19 cellular contexts compared by ENCODE assay signal in genomic region chr10:128325788-128326187, GRCh38.
DNase-seq lines count a peak whose midpoint lies in the region; ATAC-seq and TF ChIP-seq lines count a peak whose summit lies in the region.
"Had no signal": no experiment of that assay in that cellular context is flagged by ENCODE, and none has a peak within 500 bp of the region (broad histone marks: within the 10 kb centered on the region; RNA-seq: fewer than 3 reads in every experiment).

No MANE protein-coding gene starts in this region.

- TF ChIP-seq CTCF in GM23338 (conservative IDR thresholded peaks at IDR 0.05; ENCODE audit: low read depth in 2 of 2) (no peak), glutamatergic neuron (IDR thresholded peaks at IDR 0.05; ENCODE audit: partially characterized antibody, unreplicated experiment) (no peak)

- DNase-seq in AG20443 (ENCODE audit: low spot score): peak; percentile 2
- DNase-seq in GM23338 (ENCODE audit: low spot score): no peak
- no peak for DNase-seq in glutamatergic neuron
- no peak for DNase-seq in trophoblast cell
- no peak for DNase-seq in NCI-H187 treated with DMSO at 0.1 percent for 48 hours (lab: John Stamatoyannopoulos, UW)
- DNase-seq: 8988T; ACHN; C1 segment of cervical spinal cord; Calu3; CD4-positive, alpha-beta memory T cell; COR-L47; DMS53; DMS79 treated with DMSO at 0.1 percent for 48 hours; H9 had no signal

- H3K9me3 Mint-ChIP-seq in GM23338 (peaks cover 15% of the 10 kb centered on the region; the same call in 2 of the 3 replicates), glutamatergic neuron (ENCODE audit: unreplicated experiment) (peaks cover 6% of the 10 kb centered on the region)

- H3K36me3 Mint-ChIP-seq in GM23338 (ENCODE audit: low read depth): no peaks in the 10 kb centered on the region
- no peaks in the 10 kb centered on the region for H3K36me3 Mint-ChIP-seq in glutamatergic neuron (ENCODE audit: unreplicated experiment)
- H3K36me3 Mint-ChIP-seq: CD4-positive, alpha-beta memory T cell had no signal

- no peak overlapping the region for H3K4me2 ChIP-seq in GM23338
- H3K4me2 ChIP-seq in trophoblast cell (ENCODE audit: low read length): no peak overlapping the region
- H3K4me2 ChIP-seq: A549 had no signal

- H3K9ac ChIP-seq in trophoblast cell (ENCODE audit: low read length): no peak overlapping the region

- H3K27me3 ChIP-seq in GM23338 (ENCODE audit: insufficient read depth) (no peaks in the 10 kb centered on the region), trophoblast cell (ENCODE audit: insufficient read depth, low read length) (no peaks in the 10 kb centered on the region)

- H3K14ac ChIP-seq in trophoblast cell (ENCODE audit: low read length): no peak overlapping the region

- H3K4ac ChIP-seq in trophoblast cell (ENCODE audit: low read depth, low read length): no peak overlapping the region

- 0 out of 2 replicates have a peak overlapping the region, but pooled peaks have one; percentile 63 for H2AFZ ChIP-seq in GM23338
- H2AFZ ChIP-seq in trophoblast cell (ENCODE audit: insufficient read depth, low read length, poor library complexity): no peak overlapping the region

- peak overlapping the region; percentile 25 for H4K91ac ChIP-seq in trophoblast cell (ENCODE audit: low read depth, low read length)

- no CpG with 5 or more reads among the region's 9 CpGs for WGBS in trophoblast cell (ENCODE audit: extremely low coverage, insufficient coverage, insufficient read length)

- no peak overlapping the region for H2AK5ac ChIP-seq in trophoblast cell (ENCODE audit: low read length)

- H3K27ac ChIP-seq in GM23338 (ENCODE audit: low read depth) (no peak overlapping the region), trophoblast cell (ENCODE audit: low read depth, low read length) (no peak overlapping the region)
- H3K27ac ChIP-seq: A549 had no signal

- H3K79me1 ChIP-seq in trophoblast cell (ENCODE audit: low read length): no peaks in the 10 kb centered on the region

- no peak overlapping the region for H3K18ac ChIP-seq in trophoblast cell (ENCODE audit: low read length)

- H3K4me1 ChIP-seq in GM23338 (ENCODE audit: insufficient read depth) (no peaks in the 10 kb centered on the region), trophoblast cell (ENCODE audit: control insufficient read depth in 1 of 2, insufficient read depth in 2 of 2, low read length in 2 of 2) (no peaks in the 10 kb centered on the region)
- H3K4me1 ChIP-seq: A549 had no signal

- H2BK12ac ChIP-seq in trophoblast cell (ENCODE audit: low read length): no peak overlapping the region

- H4K8ac ChIP-seq in trophoblast cell (ENCODE audit: low read depth, low read length): no peak overlapping the region

- peaks cover 5% of the 10 kb centered on the region for H3K4me1 Mint-ChIP-seq in GM23338
- peaks cover 14% of the 10 kb centered on the region for H3K4me1 Mint-ChIP-seq in glutamatergic neuron (ENCODE audit: low read depth, unreplicated experiment)
- H3K4me1 Mint-ChIP-seq: CD4-positive, alpha-beta memory T cell had no signal

- peaks cover 2% of the 10 kb centered on the region for H3K9me3 ChIP-seq in trophoblast cell (ENCODE audit: insufficient read depth, low read depth, low read length)

- H3K4me3 Mint-ChIP-seq in GM23338 (no peak overlapping the region), glutamatergic neuron (ENCODE audit: unreplicated experiment) (peak overlapping the region; percentile 34)
- H3K4me3 Mint-ChIP-seq: CD4-positive, alpha-beta memory T cell; H9 had no signal

- no peaks in the 10 kb centered on the region for H3K36me3 ChIP-seq in GM23338 (ENCODE audit: insufficient read depth)
- H3K36me3 ChIP-seq in trophoblast cell (ENCODE audit: control insufficient read depth in 1 of 2, insufficient read depth in 2 of 2, low read length in 2 of 2): no peaks in the 10 kb centered on the region

- ATAC-seq in GM23338 (no peak), GM18498 (IDR thresholded peaks at IDR 0.05; ENCODE audit: unreplicated experiment) (no peak), HG03175 (IDR thresholded peaks at IDR 0.05; ENCODE audit: unreplicated experiment) (no peak)
- ATAC-seq: A549, GM12878, HCT116 had no signal

- H3K9me2 ChIP-seq in GM23338 (ENCODE audit: insufficient read depth): no peaks in the 10 kb centered on the region

- H3K27ac Mint-ChIP-seq in GM23338 (no peak overlapping the region), glutamatergic neuron (ENCODE audit: unreplicated experiment) (peak overlapping the region; percentile 68)
- H3K27ac Mint-ChIP-seq: CD4-positive, alpha-beta memory T cell had no signal

- H2BK5ac ChIP-seq in trophoblast cell (ENCODE audit: low read depth, low read length, poor library complexity): no peak overlapping the region

- H3K23ac ChIP-seq in trophoblast cell (ENCODE audit: low read length): no peak overlapping the region

- H3K27me3 Mint-ChIP-seq in GM23338 (ENCODE audit: insufficient read depth, low read depth, poor library complexity) (peaks cover 4% of the 10 kb centered on the region), glutamatergic neuron (ENCODE audit: unreplicated experiment) (peaks cover 3% of the 10 kb centered on the region)

- H3F3A ChIP-seq in GM23338 (replicated peaks; ENCODE audit: low read depth): no peaks in the 10 kb centered on the region

- H3K4me3 ChIP-seq in GM23338 (no peak overlapping the region), trophoblast cell (ENCODE audit: low read depth, low read length) (no peak overlapping the region)
- H3K4me3 ChIP-seq: A549, GM12878 had no signal

- no peak overlapping the region for H2BK120ac ChIP-seq in trophoblast cell (ENCODE audit: insufficient read depth, low read length, poor library complexity)

- H3K79me2 ChIP-seq in GM23338 (replicated peaks; ENCODE audit: insufficient read depth) (no peaks in the 10 kb centered on the region), trophoblast cell (ENCODE audit: control insufficient read depth, insufficient read depth, low read length, poor library complexity) (no peaks in the 10 kb centered on the region)

- no peak overlapping the region for H4K12ac ChIP-seq in trophoblast cell (ENCODE audit: low read depth, low read length)

- H4K20me1 ChIP-seq in GM23338 (replicated peaks; ENCODE audit: insufficient read depth): no peaks in the 10 kb centered on the region

TF ChIP-seq in GM23338, 12 proteins besides CTCF, POLR2A, EP300 and RAD21:
- no peak for TF ChIP-seq NANOG (IDR thresholded peaks at IDR 0.05; ENCODE audit: borderline replicate concordance)
- TF ChIP-seq, protein P1, sequence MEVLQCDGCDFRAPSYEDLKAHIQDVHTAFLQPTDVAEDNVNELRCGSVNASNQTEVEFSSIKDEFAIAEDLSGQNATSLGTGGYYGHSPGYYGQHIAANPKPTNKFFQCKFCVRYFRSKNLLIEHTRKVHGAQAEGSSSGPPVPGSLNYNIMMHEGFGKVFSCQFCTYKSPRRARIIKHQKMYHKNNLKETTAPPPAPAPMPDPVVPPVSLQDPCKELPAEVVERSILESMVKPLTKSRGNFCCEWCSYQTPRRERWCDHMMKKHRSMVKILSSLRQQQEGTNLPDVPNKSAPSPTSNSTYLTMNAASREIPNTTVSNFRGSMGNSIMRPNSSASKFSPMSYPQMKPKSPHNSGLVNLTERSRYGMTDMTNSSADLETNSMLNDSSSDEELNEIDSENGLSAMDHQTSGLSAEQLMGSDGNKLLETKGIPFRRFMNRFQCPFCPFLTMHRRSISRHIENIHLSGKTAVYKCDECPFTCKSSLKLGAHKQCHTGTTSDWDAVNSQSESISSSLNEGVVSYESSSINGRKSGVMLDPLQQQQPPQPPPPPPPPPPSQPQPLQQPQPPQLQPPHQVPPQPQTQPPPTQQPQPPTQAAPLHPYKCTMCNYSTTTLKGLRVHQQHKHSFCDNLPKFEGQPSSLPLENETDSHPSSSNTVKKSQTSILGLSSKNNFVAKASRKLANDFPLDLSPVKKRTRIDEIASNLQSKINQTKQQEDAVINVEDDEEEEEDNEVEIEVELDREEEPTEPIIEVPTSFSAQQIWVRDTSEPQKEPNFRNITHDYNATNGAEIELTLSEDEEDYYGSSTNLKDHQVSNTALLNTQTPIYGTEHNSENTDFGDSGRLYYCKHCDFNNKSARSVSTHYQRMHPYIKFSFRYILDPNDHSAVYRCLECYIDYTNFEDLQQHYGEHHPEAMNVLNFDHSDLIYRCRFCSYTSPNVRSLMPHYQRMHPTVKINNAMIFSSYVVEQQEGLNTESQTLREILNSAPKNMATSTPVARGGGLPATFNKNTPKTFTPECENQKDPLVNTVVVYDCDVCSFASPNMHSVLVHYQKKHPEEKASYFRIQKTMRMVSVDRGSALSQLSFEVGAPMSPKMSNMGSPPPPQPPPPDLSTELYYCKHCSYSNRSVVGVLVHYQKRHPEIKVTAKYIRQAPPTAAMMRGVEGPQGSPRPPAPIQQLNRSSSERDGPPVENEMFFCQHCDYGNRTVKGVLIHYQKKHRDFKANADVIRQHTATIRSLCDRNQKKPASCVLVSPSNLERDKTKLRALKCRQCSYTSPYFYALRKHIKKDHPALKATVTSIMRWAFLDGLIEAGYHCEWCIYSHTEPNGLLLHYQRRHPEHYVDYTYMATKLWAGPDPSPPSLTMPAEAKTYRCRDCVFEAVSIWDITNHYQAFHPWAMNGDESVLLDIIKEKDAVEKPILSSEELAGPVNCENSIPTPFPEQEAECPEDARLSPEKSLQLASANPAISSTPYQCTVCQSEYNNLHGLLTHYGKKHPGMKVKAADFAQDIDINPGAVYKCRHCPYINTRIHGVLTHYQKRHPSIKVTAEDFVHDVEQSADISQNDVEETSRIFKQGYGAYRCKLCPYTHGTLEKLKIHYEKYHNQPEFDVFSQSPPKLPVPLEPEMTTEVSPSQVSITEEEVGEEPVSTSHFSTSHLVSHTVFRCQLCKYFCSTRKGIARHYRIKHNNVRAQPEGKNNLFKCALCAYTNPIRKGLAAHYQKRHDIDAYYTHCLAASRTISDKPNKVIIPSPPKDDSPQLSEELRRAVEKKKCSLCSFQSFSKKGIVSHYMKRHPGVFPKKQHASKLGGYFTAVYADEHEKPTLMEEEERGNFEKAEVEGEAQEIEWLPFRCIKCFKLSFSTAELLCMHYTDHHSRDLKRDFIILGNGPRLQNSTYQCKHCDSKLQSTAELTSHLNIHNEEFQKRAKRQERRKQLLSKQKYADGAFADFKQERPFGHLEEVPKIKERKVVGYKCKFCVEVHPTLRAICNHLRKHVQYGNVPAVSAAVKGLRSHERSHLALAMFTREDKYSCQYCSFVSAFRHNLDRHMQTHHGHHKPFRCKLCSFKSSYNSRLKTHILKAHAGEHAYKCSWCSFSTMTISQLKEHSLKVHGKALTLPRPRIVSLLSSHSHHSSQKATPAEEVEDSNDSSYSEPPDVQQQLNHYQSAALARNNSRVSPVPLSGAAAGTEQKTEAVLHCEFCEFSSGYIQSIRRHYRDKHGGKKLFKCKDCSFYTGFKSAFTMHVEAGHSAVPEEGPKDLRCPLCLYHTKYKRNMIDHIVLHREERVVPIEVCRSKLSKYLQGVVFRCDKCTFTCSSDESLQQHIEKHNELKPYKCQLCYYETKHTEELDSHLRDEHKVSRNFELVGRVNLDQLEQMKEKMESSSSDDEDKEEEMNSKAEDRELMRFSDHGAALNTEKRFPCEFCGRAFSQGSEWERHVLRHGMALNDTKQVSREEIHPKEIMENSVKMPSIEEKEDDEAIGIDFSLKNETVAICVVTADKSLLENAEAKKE (CRISPR knock-in tag; IDR thresholded peaks at IDR 0.05): no peak
